Comparison of ENCODE assay signal across 14 cellular contexts in genomic region chr10:77195101-77195500, GRCh38.
DNase-seq lines count a peak whose midpoint lies in the region; ATAC-seq, FAIRE-seq and TF ChIP-seq lines count a peak whose summit lies in the region.
"Had no signal": no experiment of that assay in that cellular context is flagged by ENCODE, and none has a peak within 500 bp of the region (broad histone marks: within the 10 kb centered on the region; RNA-seq: fewer than 3 reads in every experiment).

No MANE protein-coding gene starts in this region.

- H3K4me3 ChIP-seq in A549 (no peak overlapping the region), choroid plexus epithelial cell (ENCODE audit: low read depth, low read length) (no peak overlapping the region), mesenchymal stem cell (ENCODE audit: insufficient read depth in 1 of 2, low read depth in 1 of 2, low read length in 2 of 2) (no peak overlapping the region)

- H3K27ac ChIP-seq in A549 (peak overlapping the region; percentile 49 to 63; a peak in 5 of 6 replicates), mesenchymal stem cell (ENCODE audit: low read length, poor library complexity, severe bottlenecking) (peak overlapping the region; percentile 84)

- H2AK5ac ChIP-seq in mesenchymal stem cell (ENCODE audit: low read length, severe bottlenecking), result no peak overlapping the region

- ATAC-seq in A549 (peak; percentile 90 to 93), GM18870 (IDR thresholded peaks at IDR 0.05; ENCODE audit: unreplicated experiment) (no peak)
- no peak for ATAC-seq in activated T-helper 17 cell treated with anti-CD3 and anti-CD28 coated beads, Interleukin-2, amount 50 U/mL, for 72 hours (replicated peaks)
- ATAC-seq: activated naive CD8-positive, alpha-beta T cell treated with anti-CD3 and anti-CD28 coated beads, Interleukin-2, amount 50 U/mL, for 24 hours had no signal

- no peak overlapping the region for H2BK12ac ChIP-seq in mesenchymal stem cell (ENCODE audit: low read length in 2 of 2)

- H3K4me3 Mint-ChIP-seq in activated naive CD4-positive, alpha-beta T cell treated with anti-CD3 and anti-CD28 coated beads for 36 hours, result no peak overlapping the region
- H3K4me3 Mint-ChIP-seq in activated T-helper 17 cell treated with anti-CD3 and anti-CD28 coated beads, Interleukin-2, amount 50 U/mL, for 72 hours, result no peak overlapping the region
- H3K4me3 Mint-ChIP-seq: activated CD4-positive, alpha-beta T cell treated with anti-CD3 and anti-CD28 coated beads, Interleukin-2, amount 10 ng/mL, durations not matched to agents 24 days and 14 days; activated naive CD8-positive, alpha-beta T cell treated with anti-CD3 and anti-CD28 coated beads, Interleukin-2, amount 50 U/mL, for 24 hours had no signal

- no peak overlapping the region for H2BK5ac ChIP-seq in mesenchymal stem cell (ENCODE audit: low read depth, low read length, poor library complexity, severe bottlenecking)

- no peak for FAIRE-seq in A549 (lab: Jason Lieb, UNC)
- FAIRE-seq: A204.1 had no signal

- CTCF ChIA-PET in A549 (lab: Yijun Ruan, JAX), result interaction anchor here (0.9 to 1.6 kb wide), 5 partner anchors 9 to 516 kb away, joined by 3 to 6 read pairs (median 3); no protein-coding TSS in a partner anchor
- CTCF ChIA-PET in activated naive CD4-positive, alpha-beta T cell treated with anti-CD3 and anti-CD28 coated beads for 36 hours (lab: Charles Lee), result interaction anchor here (0.9 kb wide), 1 partner anchor 29 kb away, joined by 3 read pairs; no protein-coding TSS in a partner anchor

- peaks cover 6% of the 10 kb centered on the region for H3K27me3 Mint-ChIP-seq in activated naive CD4-positive, alpha-beta T cell treated with anti-CD3 and anti-CD28 coated beads for 36 hours (ENCODE audit: low read depth)
- peaks cover 28% of the 10 kb centered on the region for H3K27me3 Mint-ChIP-seq in activated T-helper 17 cell treated with anti-CD3 and anti-CD28 coated beads, Interleukin-2, amount 50 U/mL, for 72 hours

- no peak overlapping the region for H3K14ac ChIP-seq in mesenchymal stem cell (ENCODE audit: low read length in 2 of 2)

- TF ChIP-seq POLR2A in A549 (IDR thresholded peaks at IDR 0.05; ENCODE audit: low read length), result no peak

- 9% methylated on average over 2 of the region's 2 CpGs for WGBS in A549 (ENCODE audit: missing lambda C conversion rate)
- 2% methylated on average over 2 of the region's 2 CpGs for WGBS in mesenchymal stem cell

- intact Hi-C loops in activated naive CD4-positive, alpha-beta T cell treated with anti-CD3 and anti-CD28 coated beads for 36 hours (cut with micrococcal nuclease), result no loop called here

- H3K9ac ChIP-seq in mesenchymal stem cell (ENCODE audit: low read length), result peak overlapping the region; percentile 64

- H3K18ac ChIP-seq in mesenchymal stem cell (ENCODE audit: low read depth in 1 of 2, low read length in 2 of 2), result no peak overlapping the region

- peak overlapping the region; percentile 26; the same call in 2 of the 3 replicates for H3K4me2 ChIP-seq in A549
- H3K4me2 ChIP-seq in mesenchymal stem cell (ENCODE audit: low read length, poor library complexity, severe bottlenecking), result no peak overlapping the region

- H2AFZ ChIP-seq in mesenchymal stem cell (ENCODE audit: low read depth, low read length), result no peak overlapping the region

- H2BK120ac ChIP-seq in mesenchymal stem cell (ENCODE audit: low read depth, low read length), result no peak overlapping the region

- H3K9me3 Mint-ChIP-seq in activated naive CD4-positive, alpha-beta T cell treated with anti-CD3 and anti-CD28 coated beads for 36 hours, result no peaks in the 10 kb centered on the region
- no peaks in the 10 kb centered on the region for H3K9me3 Mint-ChIP-seq in activated T-helper 17 cell treated with anti-CD3 and anti-CD28 coated beads, Interleukin-2, amount 50 U/mL, for 72 hours
- H3K9me3 Mint-ChIP-seq: activated CD4-positive, alpha-beta T cell treated with anti-CD3 and anti-CD28 coated beads, Interleukin-2, amount 10 ng/mL, durations not matched to agents 24 days and 14 days; activated naive CD8-positive, alpha-beta T cell treated with anti-CD3 and anti-CD28 coated beads, Interleukin-2, amount 50 U/mL, for 24 hours had no signal

- H3K27me3 ChIP-seq in mesenchymal stem cell (ENCODE audit: control insufficient read depth in 1 of 2, insufficient read depth in 1 of 2, low read length in 2 of 2), result no peaks in the 10 kb centered on the region

- no peaks in the 10 kb centered on the region for H3K36me3 Mint-ChIP-seq in activated naive CD4-positive, alpha-beta T cell treated with anti-CD3 and anti-CD28 coated beads for 36 hours (ENCODE audit: low read depth)
- no peaks in the 10 kb centered on the region for H3K36me3 Mint-ChIP-seq in activated T-helper 17 cell treated with anti-CD3 and anti-CD28 coated beads, Interleukin-2, amount 50 U/mL, for 72 hours (ENCODE audit: low read depth)

- no peak overlapping the region for H3K27ac Mint-ChIP-seq in activated naive CD4-positive, alpha-beta T cell treated with anti-CD3 and anti-CD28 coated beads for 36 hours
- no peak overlapping the region for H3K27ac Mint-ChIP-seq in activated T-helper 17 cell treated with anti-CD3 and anti-CD28 coated beads, Interleukin-2, amount 50 U/mL, for 72 hours
- H3K27ac Mint-ChIP-seq: activated CD4-positive, alpha-beta T cell treated with anti-CD3 and anti-CD28 coated beads, Interleukin-2, amount 10 ng/mL, durations not matched to agents 24 days and 14 days; activated naive CD8-positive, alpha-beta T cell treated with anti-CD3 and anti-CD28 coated beads, Interleukin-2, amount 50 U/mL, for 24 hours had no signal

- no peak overlapping the region for H2BK15ac ChIP-seq in mesenchymal stem cell (ENCODE audit: low read depth, poor library complexity, severe bottlenecking)

- POLR2A ChIA-PET in A549 (lab: Yijun Ruan, JAX), result no interaction called here

- TF ChIP-seq EP300 in A549 (IDR thresholded peaks at IDR 0.05), result peak; percentile 15 to 49; a peak in 2 of 5 replicates

- no peak for TF ChIP-seq CTCF in A549 (IDR thresholded peaks at IDR 0.05)
- TF ChIP-seq CTCF in choroid plexus epithelial cell (conservative IDR thresholded peaks at IDR 0.05; ENCODE audit: low read depth, low read length), result no peak

- H3K23ac ChIP-seq in mesenchymal stem cell (ENCODE audit: low read length in 2 of 2), result no peak overlapping the region

- peaks cover 20% of the 10 kb centered on the region for H3K4me1 ChIP-seq in A549
- peaks cover 1% of the 10 kb centered on the region for H3K4me1 ChIP-seq in mesenchymal stem cell (ENCODE audit: control insufficient read depth, insufficient read depth, low read depth, low read length)

- DNase-seq in A549 (ENCODE audit: low read depth in 1 of 2, low spot score in 1 of 2) (peak; percentile 23 to 69), LHCN-M2 (ENCODE audit: low read depth) (peak; percentile 74), choroid plexus epithelial cell (ENCODE audit: low read depth) (peak; percentile 89), mesenchymal stem cell (peak; percentile 89), NCI-H345 treated with DMSO at 0.1 percent for 48 hours (lab: John Stamatoyannopoulos, UW; ENCODE audit: unreplicated experiment) (no peak)
- no peak for DNase-seq in activated naive CD4-positive, alpha-beta T cell treated with anti-CD3 and anti-CD28 coated beads for 36 hours
- DNase-seq: activated CD4-positive, alpha-beta T cell treated with anti-CD3 and anti-CD28 coated beads, Interleukin-2, amount 10 ng/mL, durations not matched to agents 24 days and 14 days; activated naive CD8-positive, alpha-beta T cell treated with anti-CD3 and anti-CD28 coated beads, Interleukin-2, amount 50 U/mL, for 24 hours; GDM1; NCI-H2081; stimulated activated CD4-positive, alpha-beta T cell treated with anti-CD3 and anti-CD28 coated beads, Interleukin-2, amount 100 ng/mL, for 24 hours had no signal

- H3K9me3 ChIP-seq in A549, result no peaks in the 10 kb centered on the region
- no peaks in the 10 kb centered on the region for H3K9me3 ChIP-seq in mesenchymal stem cell (ENCODE audit: control insufficient read depth, low read length)

- no peak for TF ChIP-seq RAD21 in A549 (conservative IDR thresholded peaks at IDR 0.05 in 1 of 2, IDR thresholded peaks at IDR 0.05 in 1 of 2)

- no peak overlapping the region for H4K91ac ChIP-seq in mesenchymal stem cell (ENCODE audit: low read length)

- H4K8ac ChIP-seq in mesenchymal stem cell (ENCODE audit: low read length), result no peak overlapping the region

- no peaks in the 10 kb centered on the region for H3K4me1 Mint-ChIP-seq in activated naive CD4-positive, alpha-beta T cell treated with anti-CD3 and anti-CD28 coated beads for 36 hours (ENCODE audit: low read depth)
- H3K4me1 Mint-ChIP-seq in activated T-helper 17 cell treated with anti-CD3 and anti-CD28 coated beads, Interleukin-2, amount 50 U/mL, for 72 hours, result no peaks in the 10 kb centered on the region
- H3K4me1 Mint-ChIP-seq: activated CD4-positive, alpha-beta T cell treated with anti-CD3 and anti-CD28 coated beads, Interleukin-2, amount 10 ng/mL, durations not matched to agents 24 days and 14 days; activated naive CD8-positive, alpha-beta T cell treated with anti-CD3 and anti-CD28 coated beads, Interleukin-2, amount 50 U/mL, for 24 hours had no signal

- no peak overlapping the region for H3K4ac ChIP-seq in mesenchymal stem cell (ENCODE audit: low read depth in 1 of 2, low read length in 2 of 2)

- peaks cover 0 to 2% of the 10 kb centered on the region in 2 experiments for H3K36me3 ChIP-seq in mesenchymal stem cell (ENCODE audit: control insufficient read depth in 1 of 2, insufficient read depth in 2 of 2, low read depth in 1 of 2, low read length in 2 of 2)

- no peaks in the 10 kb centered on the region for H3K79me1 ChIP-seq in mesenchymal stem cell (replicated peaks; ENCODE audit: low read length, poor library complexity, severe bottlenecking)

TF ChIP-seq in A549, 52 proteins besides CTCF, POLR2A, EP300 and RAD21 (continues in another document):
- TF ChIP-seq GATA3 (IDR thresholded peaks at IDR 0.05; ENCODE audit: borderline replicate concordance) (peak; percentile 57; the same call in 1 of the 2 replicates), NR3C1 (IDR thresholded peaks at IDR 0.05) (no peak), RARB (CRISPR knock-in tag; IDR thresholded peaks at IDR 0.05) (no peak), NFE2L2 (conservative IDR thresholded peaks at IDR 0.05; ENCODE audit: low read length) (no peak), CBX2 (IDR thresholded peaks at IDR 0.05; ENCODE audit: borderline replicate concordance, low read depth) (no peak), JUNB (IDR thresholded peaks at IDR 0.05) (peak; percentile 59; the same call in 1 of the 2 replicates), USF2 (IDR thresholded peaks at IDR 0.05) (no peak), NPAS2 (CRISPR knock-in tag; IDR thresholded peaks at IDR 0.05; ENCODE audit: borderline replicate concordance) (no peak)

Comparison
In these comparisons a context has a peak if more than half of its experiments do, and no peak if none do; other contexts are left out.
1. ATAC-seq: peak in A549 (2 of 2); none in GM18870 (single experiment) and activated T-helper 17 cell treated with anti-CD3 and anti-CD28 coated beads, Interleukin-2, amount 50 U/mL, for 72 hours (single experiment).
2. DNase-seq: peak in A549 (2 of 2), LHCN-M2 (single experiment), choroid plexus epithelial cell (single experiment) and mesenchymal stem cell (single experiment); none in NCI-H345 treated with DMSO at 0.1 percent for 48 hours (single experiment) and activated naive CD4-positive, alpha-beta T cell treated with anti-CD3 and anti-CD28 coated beads for 36 hours (single experiment).